ENCODE assay signal across 8 cellular contexts in genomic region chr5:169701910-169702451, GRCh38.
DNase-seq lines count a peak whose midpoint lies in the region; ATAC-seq, FAIRE-seq and TF ChIP-seq lines count a peak whose summit lies in the region.

No MANE protein-coding gene starts in this region.

- H3K4me3 ChIP-seq in kidney (ENCODE audit: low read length in 2 of 2), result no peak overlapping the region

- H3K27ac Mint-ChIP-seq in activated T-helper 1 cell treated with anti-CD3 and anti-CD28 coated beads, Interleukin-12 subunit alpha, Interleukin-12 subunit beta, Interleukin-2, Interleukin-4 antibody, amounts not matched to agents 30 ng/mL and 10 ng/mL and 1 ng/mL, durations not matched to agents 14 hours and 24 hours and 36 hours, result peak overlapping the region; percentile 86

- no peaks in the 10 kb centered on the region for H3K9me3 Mint-ChIP-seq in activated T-helper 1 cell treated with anti-CD3 and anti-CD28 coated beads, Interleukin-12 subunit alpha, Interleukin-12 subunit beta, Interleukin-2, Interleukin-4 antibody, amounts not matched to agents 30 ng/mL and 10 ng/mL and 1 ng/mL, durations not matched to agents 14 hours and 24 hours and 36 hours

- peaks cover 36% of the 10 kb centered on the region for H3K4me1 Mint-ChIP-seq in activated T-helper 1 cell treated with anti-CD3 and anti-CD28 coated beads, Interleukin-12 subunit alpha, Interleukin-12 subunit beta, Interleukin-2, Interleukin-4 antibody, amounts not matched to agents 30 ng/mL and 10 ng/mL and 1 ng/mL, durations not matched to agents 14 hours and 24 hours and 36 hours (ENCODE audit: low read depth)

- no peaks in the 10 kb centered on the region for H3K36me3 ChIP-seq in kidney (ENCODE audit: control insufficient read depth in 1 of 2, insufficient read depth in 2 of 2, low read length in 2 of 2)

- H3K9ac ChIP-seq in kidney (ENCODE audit: low read length in 2 of 2), result no peak overlapping the region

- H3K27me3 Mint-ChIP-seq in activated T-helper 1 cell treated with anti-CD3 and anti-CD28 coated beads, Interleukin-12 subunit alpha, Interleukin-12 subunit beta, Interleukin-2, Interleukin-4 antibody, amounts not matched to agents 30 ng/mL and 10 ng/mL and 1 ng/mL, durations not matched to agents 14 hours and 24 hours and 36 hours (ENCODE audit: insufficient read depth), result no peaks in the 10 kb centered on the region

- ATAC-seq in HG03159 (IDR thresholded peaks at IDR 0.05; ENCODE audit: unreplicated experiment) (no peak), HG03521 (IDR thresholded peaks at IDR 0.05; ENCODE audit: unreplicated experiment) (no peak), HG02852 (IDR thresholded peaks at IDR 0.05; ENCODE audit: unreplicated experiment) (no peak)
- no peak for ATAC-seq in activated CD4-positive, CD25-positive, alpha-beta regulatory T cell treated with anti-CD3 and anti-CD28 coated beads, Interleukin-2, amount 50 U/mL, for 24 hours

- FAIRE-seq in kidney (lab: Jason Lieb, UNC), result no peak

- no peaks in the 10 kb centered on the region for H3K9me3 ChIP-seq in kidney (ENCODE audit: control insufficient read depth in 1 of 2, low read length in 2 of 2)

- H3K36me3 Mint-ChIP-seq in activated T-helper 1 cell treated with anti-CD3 and anti-CD28 coated beads, Interleukin-12 subunit alpha, Interleukin-12 subunit beta, Interleukin-2, Interleukin-4 antibody, amounts not matched to agents 30 ng/mL and 10 ng/mL and 1 ng/mL, durations not matched to agents 14 hours and 24 hours and 36 hours (ENCODE audit: low read depth), result peaks cover 52% of the 10 kb centered on the region

- no peak overlapping the region for H3K4me3 Mint-ChIP-seq in activated T-helper 1 cell treated with anti-CD3 and anti-CD28 coated beads, Interleukin-12 subunit alpha, Interleukin-12 subunit beta, Interleukin-2, Interleukin-4 antibody, amounts not matched to agents 30 ng/mL and 10 ng/mL and 1 ng/mL, durations not matched to agents 14 hours and 24 hours and 36 hours

- TF ChIP-seq CTCF in kidney (IDR thresholded peaks at IDR 0.05; ENCODE audit: borderline replicate concordance, extremely low read depth, insufficient read depth), result peak; percentile 46

- intact Hi-C loops in activated T-helper 1 cell treated with anti-CD3 and anti-CD28 coated beads, Interleukin-12 subunit alpha, Interleukin-12 subunit beta, Interleukin-2, Interleukin-4 antibody, amounts not matched to agents 30 ng/mL and 10 ng/mL and 1 ng/mL, durations not matched to agents 14 hours and 24 hours and 36 hours (cut with micrococcal nuclease), result loop anchor here (5.0 to 10.0 kb wide), 2 partner anchors 105 to 283 kb away; partner anchors contain the start of gene INSYN2B
- intact Hi-C loops in kidney (cut with DNase I), result no loop called here

- H3K27ac ChIP-seq in kidney (ENCODE audit: low read depth in 2 of 2, low read length in 2 of 2), result no peak overlapping the region

- no peaks in the 10 kb centered on the region for H3K4me1 ChIP-seq in kidney (ENCODE audit: control insufficient read depth in 1 of 2, insufficient read depth in 1 of 2, low read depth in 1 of 2, low read length in 2 of 2)

- DNase-seq in AG20443 (ENCODE audit: low spot score) (peak; percentile 53), HCEC 1CT (peak; percentile 64), kidney (no peak)
- no peak for DNase-seq in activated T-helper 1 cell treated with anti-CD3 and anti-CD28 coated beads, Interleukin-12 subunit alpha, Interleukin-12 subunit beta, Interleukin-2, Interleukin-4 antibody, amounts not matched to agents 30 ng/mL and 10 ng/mL and 1 ng/mL, durations not matched to agents 14 hours and 24 hours and 36 hours (ENCODE audit: low spot score)

Comparison
In these comparisons a context has a peak if more than half of its experiments do, and no peak if none do; other contexts are left out.
1. DNase-seq: peak in AG20443 (single experiment) and HCEC 1CT (single experiment); none in activated T-helper 1 cell treated with anti-CD3 and anti-CD28 coated beads, Interleukin-12 subunit alpha, Interleukin-12 subunit beta, Interleukin-2, Interleukin-4 antibody, amounts not matched to agents 30 ng/mL and 10 ng/mL and 1 ng/mL, durations not matched to agents 14 hours and 24 hours and 36 hours (single experiment) and kidney (single experiment).